In genomic region chr5:181189363-181189961, GRCh38 we compare ENCODE assay signal across 6 cellular contexts. TPM values are rescaled to one million over a fixed set of nuclear protein-coding genes. Genes with fewer than 3 reads are reported as not detected.
A peak's percentile ranks its signal among the peaks of the same experiment; 100 is the strongest.
DNase-seq lines count a peak whose midpoint lies in the region; ATAC-seq and TF ChIP-seq lines count a peak whose summit lies in the region.

No MANE protein-coding gene starts in this region.

- H3K27ac Mint-ChIP-seq in T-helper 2 cell treated with Interferon-gamma antibody and Interleukin-4, amounts not matched to agents 5 μg/mL and 100 μg/mL, for 36 hours = peak overlapping the region; percentile 94

- H3K4me3 Mint-ChIP-seq in T-helper 2 cell treated with Interferon-gamma antibody and Interleukin-4, amounts not matched to agents 5 μg/mL and 100 μg/mL, for 36 hours = peak overlapping the region; percentile 96

- POLR2A ChIA-PET in AG04450 (lab: Yijun Ruan, JAX) = interaction anchor here (0.5 to 5.8 kb wide), 7 partner anchors 15 to 332 kb away, joined by 3 to 72 read pairs (median 5); partner anchors contain the start of genes RACK1, TRIM41, TRIM52 and TRIM7

- no peak for ATAC-seq in GM18858 (IDR thresholded peaks at IDR 0.05; ENCODE audit: unreplicated experiment)

- peak overlapping the region; percentile 11 for H3K27ac ChIP-seq in AG04450 (ENCODE audit: low read depth, low read length)

- no peaks in the 10 kb centered on the region for H3K9me3 Mint-ChIP-seq in T-helper 2 cell treated with Interferon-gamma antibody and Interleukin-4, amounts not matched to agents 5 μg/mL and 100 μg/mL, for 36 hours

- peaks cover 8% of the 10 kb centered on the region for H3K36me3 Mint-ChIP-seq in T-helper 2 cell treated with Interferon-gamma antibody and Interleukin-4, amounts not matched to agents 5 μg/mL and 100 μg/mL, for 36 hours (ENCODE audit: low read depth)

- CTCF ChIA-PET in AG04450 (lab: Charles Lee) = interaction anchor here (0.7 to 1.9 kb wide), 3 partner anchors 12 to 31 kb away, joined by 3 to 4 read pairs (median 3); no protein-coding TSS in a partner anchor

- TF ChIP-seq CTCF in AG04450 (IDR thresholded peaks at IDR 0.05; ENCODE audit: low read depth, low read length) (no peak), fibroblast of the aortic adventitia (IDR thresholded peaks at IDR 0.05; ENCODE audit: insufficient read depth, low read length) (no peak)

- peaks cover 12% of the 10 kb centered on the region for H3K27me3 Mint-ChIP-seq in T-helper 2 cell treated with Interferon-gamma antibody and Interleukin-4, amounts not matched to agents 5 μg/mL and 100 μg/mL, for 36 hours (ENCODE audit: low read depth)

- DNase-seq in AG04450 (ENCODE audit: low read depth, low spot score) = no peak
- peak; percentile 77 for DNase-seq in T-helper 2 cell treated with Interferon-gamma antibody and Interleukin-4, amounts not matched to agents 5 μg/mL and 100 μg/mL, for 36 hours (ENCODE audit: low spot score)
- peak; percentile 42 for DNase-seq in fibroblast of the aortic adventitia (ENCODE audit: low read depth)
- DNase-seq in stimulated activated CD4-positive, alpha-beta T cell treated with anti-CD3 and anti-CD28 coated beads, Interleukin-4, amount 100 ng/mL, for 1 hour = peak; percentile 60
- DNase-seq in LoVo (ENCODE audit: low spot score) = no peak

- peak overlapping the region; percentile 85 for H3K4me3 ChIP-seq in AG04450 (ENCODE audit: low read depth, low read length)
- H3K4me3 ChIP-seq in fibroblast of the aortic adventitia (ENCODE audit: low read depth, low read length) = peak overlapping the region; percentile 91

- H3K4me1 Mint-ChIP-seq in T-helper 2 cell treated with Interferon-gamma antibody and Interleukin-4, amounts not matched to agents 5 μg/mL and 100 μg/mL, for 36 hours (ENCODE audit: low read depth) = peaks cover 35% of the 10 kb centered on the region

- no peaks in the 10 kb centered on the region for H3K27me3 ChIP-seq in AG04450 (ENCODE audit: control insufficient read depth, insufficient read depth, low read length)

- no peaks in the 10 kb centered on the region; the same call in 1 of the 2 replicates for H3K9me3 ChIP-seq in AG04450 (ENCODE audit: control insufficient read depth, insufficient read depth, low read length)

RNA-seq across cellular contexts. Expression of gene TRIM7, which starts 15.5 kb away (rescaled TPM):
- 0.66 and 1.1 TPM in 2 replicates for polyA plus RNA-seq in AG04450 (2011; rRNA removed)
- 0.17 and 0.18 TPM in 2 replicates for polyA minus RNA-seq in AG04450 (2011; rRNA and poly(A)+ RNA removed)
- total RNA-seq in fibroblast of the aortic adventitia (ENCODE audit: low replicate concordance) = 0.74 and 3.3 TPM in 2 replicates

RNA-seq across cellular contexts. Expression of gene TRIM41, which starts 33.6 kb away (rescaled TPM):
- polyA plus RNA-seq in AG04450 (2011; rRNA removed) = 11.5 and 12.3 TPM in 2 replicates
- polyA minus RNA-seq in AG04450 (2011; rRNA and poly(A)+ RNA removed) = 10.3 and 10.5 TPM in 2 replicates
- 12.7 and 19.1 TPM in 2 replicates for total RNA-seq in fibroblast of the aortic adventitia (ENCODE audit: low replicate concordance)

RNA-seq across cellular contexts. Expression of gene OR2V2, which starts 42.1 kb away (rescaled TPM):
- polyA plus RNA-seq in AG04450 (2011; rRNA removed) = not detected in 2 replicates
- not detected in 2 replicates for polyA minus RNA-seq in AG04450 (2011; rRNA and poly(A)+ RNA removed)
- total RNA-seq in fibroblast of the aortic adventitia (ENCODE audit: low replicate concordance) = not detected in 2 replicates

RNA-seq across cellular contexts. Expression of gene RACK1, which starts 54.2 kb away (rescaled TPM):
- polyA plus RNA-seq in AG04450 (2011; rRNA removed) = 4,422 and 6,028 TPM in 2 replicates
- 6,011 and 8,408 TPM in 2 replicates for polyA minus RNA-seq in AG04450 (2011; rRNA and poly(A)+ RNA removed)
- 2,117 and 4,931 TPM in 2 replicates for total RNA-seq in fibroblast of the aortic adventitia (ENCODE audit: low replicate concordance)

RNA-seq across cellular contexts. Expression of gene OR2V1, which starts 58.5 kb away (rescaled TPM):
- not detected in 2 replicates for polyA plus RNA-seq in AG04450 (2011; rRNA removed)
- polyA minus RNA-seq in AG04450 (2011; rRNA and poly(A)+ RNA removed) = not detected in 2 replicates
- total RNA-seq in fibroblast of the aortic adventitia (ENCODE audit: low replicate concordance) = not detected in 2 replicates

Comparison
In these comparisons a context has a peak if more than half of its experiments do, and no peak if none do; other contexts are left out.
1. DNase-seq: peak in T-helper 2 cell treated with Interferon-gamma antibody and Interleukin-4, amounts not matched to agents 5 μg/mL and 100 μg/mL, for 36 hours (single experiment), fibroblast of the aortic adventitia (single experiment) and stimulated activated CD4-positive, alpha-beta T cell treated with anti-CD3 and anti-CD28 coated beads, Interleukin-4, amount 100 ng/mL, for 1 hour (single experiment); none in AG04450 (single experiment) and LoVo (single experiment).